1 cellular context compared by ENCODE assay signal in genomic region chr2:55087501-55087900, GRCh38.
TF ChIP-seq lines count a peak whose summit lies in the region.

No MANE protein-coding gene starts in this region.

TF ChIP-seq in IMR-90, 13 proteins besides CTCF, POLR2A, EP300 and RAD21 (continued from another document):
- no peak for TF ChIP-seq ELK1 (IDR thresholded peaks at IDR 0.05; ENCODE audit: borderline replicate concordance, low read depth, low read length)
- TF ChIP-seq RFX5 (IDR thresholded peaks at IDR 0.05; ENCODE audit: low read depth, low read length) = no peak
- TF ChIP-seq MAZ (IDR thresholded peaks at IDR 0.05; ENCODE audit: borderline replicate concordance, low read depth, low read length) = no peak
- TF ChIP-seq SMC3 (IDR thresholded peaks at IDR 0.05; ENCODE audit: low read depth, low read length) = no peak
- TF ChIP-seq MXI1 (IDR thresholded peaks at IDR 0.05; ENCODE audit: borderline replicate concordance, low read depth, low read length) = no peak
- TF ChIP-seq CHD1 (IDR thresholded peaks at IDR 0.05; ENCODE audit: low read depth, low read length) = no peak
- no peak for TF ChIP-seq USF2 (IDR thresholded peaks at IDR 0.05; ENCODE audit: low read depth, low read length)
- no peak for TF ChIP-seq BHLHE40 (IDR thresholded peaks at IDR 0.05; ENCODE audit: low read depth, low read length)
